Comparison of ENCODE assay signal across 28 cellular contexts in genomic region chr18:44957025-44957424, GRCh38.
"Had no signal": no experiment of that assay in that cellular context is flagged by ENCODE, and none has a peak within 500 bp of the region (broad histone marks: within the 10 kb centered on the region; RNA-seq: fewer than 3 reads in every experiment).

No MANE protein-coding gene starts in this region.

- DNase-seq: hypothalamus; immature natural killer cell; kidney; lower lobe of right lung; mammary epithelial cell; mesenchymal stem cell; natural killer cell; nephron progenitor cell; occipital lobe; psoas muscle; stimulated activated CD4-positive, alpha-beta T cell treated with anti-CD3 and anti-CD28 coated beads, Interleukin-12 subunit alpha, Interleukin-12 subunit beta, amount 100 ng/mL, for 4 hours; stimulated activated CD4-positive, alpha-beta T cell treated with anti-CD3 and anti-CD28 coated beads, Interleukin-15, amount 100 ng/mL, for 24 hours; stimulated activated CD4-positive, alpha-beta T cell treated with anti-CD3 and anti-CD28 coated beads, Interleukin-2, amount 100 ng/mL, for 24 hours; stimulated activated CD4-positive, alpha-beta T cell treated with anti-CD3 and anti-CD28 coated beads, Interleukin-4, amount 100 ng/mL, for 1 hour; stimulated activated naive CD4-positive, alpha-beta T cell; tibial artery; trophoblast cell; upper lobe of right lung had no signal

- H3K4me1 ChIP-seq: lower lobe of right lung, neural progenitor cell, parathyroid adenoma, suprapubic skin had no signal

- H3K4me3 Mint-ChIP-seq: immature natural killer cell; natural killer cell; nephron progenitor cell; neural progenitor cell; stimulated activated naive CD8-positive, alpha-beta T cell treated with anti-CD3 and anti-CD28 coated beads, Interleukin-15, Interleukin-2, amounts not matched to agents 100 ng/mL and 50 ng/mL, for 24 hours had no signal

- H3K4me3 ChIP-seq: lower lobe of right lung, neural progenitor cell, psoas muscle, skin epidermis, suprapubic skin, thoracic aorta, tibial artery, upper lobe of right lung had no signal

- H3K27ac Mint-ChIP-seq: immature natural killer cell; natural killer cell; nephron progenitor cell; neural progenitor cell; stimulated activated naive CD8-positive, alpha-beta T cell treated with anti-CD3 and anti-CD28 coated beads, Interleukin-15, Interleukin-2, amounts not matched to agents 100 ng/mL and 50 ng/mL, for 24 hours had no signal

- H3K27ac ChIP-seq: lower lobe of right lung, neural progenitor cell, neutrophil, parathyroid adenoma, psoas muscle, skin epidermis, suprapubic skin, thoracic aorta, tibial artery, upper lobe of right lung had no signal

- H3K9me3 Mint-ChIP-seq: immature natural killer cell; natural killer cell; nephron progenitor cell; neural progenitor cell; stimulated activated naive CD8-positive, alpha-beta T cell treated with anti-CD3 and anti-CD28 coated beads, Interleukin-15, Interleukin-2, amounts not matched to agents 100 ng/mL and 50 ng/mL, for 24 hours had no signal

- H3K27me3 ChIP-seq: neural progenitor cell, neutrophil, suprapubic skin, tibial artery, upper lobe of right lung had no signal

- H3K4me1 Mint-ChIP-seq: immature natural killer cell had no signal

- H3K9me3 ChIP-seq: lower lobe of right lung, neutrophil, psoas muscle, suprapubic skin, thoracic aorta, tibial artery, upper lobe of right lung had no signal

- H3K36me3 ChIP-seq: lower lobe of right lung, neural progenitor cell, neutrophil, suprapubic skin, upper lobe of right lung had no signal

- FAIRE-seq: islet of Langerhans, kidney, urothelium cell line had no signal

- ATAC-seq: lower lobe of right lung, natural killer cell, sciatic nerve, upper lobe of right lung had no signal

- H3K27me3 Mint-ChIP-seq: stimulated activated naive CD8-positive, alpha-beta T cell treated with anti-CD3 and anti-CD28 coated beads, Interleukin-15, Interleukin-2, amounts not matched to agents 100 ng/mL and 50 ng/mL, for 24 hours had no signal
